In the genomic region with DNA sequence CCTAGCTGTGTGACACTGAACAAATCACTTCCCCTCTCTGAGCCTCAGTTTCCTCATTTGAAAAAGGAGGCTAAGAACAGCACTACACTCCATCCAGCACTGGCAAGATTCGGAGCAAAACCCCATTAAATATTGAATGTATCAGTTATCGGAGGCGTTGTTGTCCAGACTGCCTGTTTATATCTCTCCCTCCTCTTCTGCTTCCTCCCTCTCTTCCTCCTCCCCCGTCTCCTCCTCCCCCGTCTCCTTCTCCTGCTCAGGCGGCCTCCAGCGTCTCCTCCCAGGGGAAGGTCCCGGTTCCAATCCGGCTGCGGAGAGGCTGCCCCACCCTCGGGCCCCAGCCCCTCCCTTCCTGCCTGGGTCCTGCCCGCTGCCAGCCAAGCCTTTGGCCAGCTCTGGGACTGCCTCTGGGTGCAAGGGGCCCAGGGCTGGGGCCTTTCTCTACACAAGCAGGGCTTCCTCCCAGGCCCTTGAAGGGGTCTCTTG, we compare ENCODE assay signal across 1 cellular context.
TF ChIP-seq lines count a peak whose summit lies in the region.

No MANE protein-coding gene starts in this region.

TF ChIP-seq in GM23338, 12 proteins besides CTCF, POLR2A, EP300 and RAD21 (continued from another document):
- TF ChIP-seq, protein P1, sequence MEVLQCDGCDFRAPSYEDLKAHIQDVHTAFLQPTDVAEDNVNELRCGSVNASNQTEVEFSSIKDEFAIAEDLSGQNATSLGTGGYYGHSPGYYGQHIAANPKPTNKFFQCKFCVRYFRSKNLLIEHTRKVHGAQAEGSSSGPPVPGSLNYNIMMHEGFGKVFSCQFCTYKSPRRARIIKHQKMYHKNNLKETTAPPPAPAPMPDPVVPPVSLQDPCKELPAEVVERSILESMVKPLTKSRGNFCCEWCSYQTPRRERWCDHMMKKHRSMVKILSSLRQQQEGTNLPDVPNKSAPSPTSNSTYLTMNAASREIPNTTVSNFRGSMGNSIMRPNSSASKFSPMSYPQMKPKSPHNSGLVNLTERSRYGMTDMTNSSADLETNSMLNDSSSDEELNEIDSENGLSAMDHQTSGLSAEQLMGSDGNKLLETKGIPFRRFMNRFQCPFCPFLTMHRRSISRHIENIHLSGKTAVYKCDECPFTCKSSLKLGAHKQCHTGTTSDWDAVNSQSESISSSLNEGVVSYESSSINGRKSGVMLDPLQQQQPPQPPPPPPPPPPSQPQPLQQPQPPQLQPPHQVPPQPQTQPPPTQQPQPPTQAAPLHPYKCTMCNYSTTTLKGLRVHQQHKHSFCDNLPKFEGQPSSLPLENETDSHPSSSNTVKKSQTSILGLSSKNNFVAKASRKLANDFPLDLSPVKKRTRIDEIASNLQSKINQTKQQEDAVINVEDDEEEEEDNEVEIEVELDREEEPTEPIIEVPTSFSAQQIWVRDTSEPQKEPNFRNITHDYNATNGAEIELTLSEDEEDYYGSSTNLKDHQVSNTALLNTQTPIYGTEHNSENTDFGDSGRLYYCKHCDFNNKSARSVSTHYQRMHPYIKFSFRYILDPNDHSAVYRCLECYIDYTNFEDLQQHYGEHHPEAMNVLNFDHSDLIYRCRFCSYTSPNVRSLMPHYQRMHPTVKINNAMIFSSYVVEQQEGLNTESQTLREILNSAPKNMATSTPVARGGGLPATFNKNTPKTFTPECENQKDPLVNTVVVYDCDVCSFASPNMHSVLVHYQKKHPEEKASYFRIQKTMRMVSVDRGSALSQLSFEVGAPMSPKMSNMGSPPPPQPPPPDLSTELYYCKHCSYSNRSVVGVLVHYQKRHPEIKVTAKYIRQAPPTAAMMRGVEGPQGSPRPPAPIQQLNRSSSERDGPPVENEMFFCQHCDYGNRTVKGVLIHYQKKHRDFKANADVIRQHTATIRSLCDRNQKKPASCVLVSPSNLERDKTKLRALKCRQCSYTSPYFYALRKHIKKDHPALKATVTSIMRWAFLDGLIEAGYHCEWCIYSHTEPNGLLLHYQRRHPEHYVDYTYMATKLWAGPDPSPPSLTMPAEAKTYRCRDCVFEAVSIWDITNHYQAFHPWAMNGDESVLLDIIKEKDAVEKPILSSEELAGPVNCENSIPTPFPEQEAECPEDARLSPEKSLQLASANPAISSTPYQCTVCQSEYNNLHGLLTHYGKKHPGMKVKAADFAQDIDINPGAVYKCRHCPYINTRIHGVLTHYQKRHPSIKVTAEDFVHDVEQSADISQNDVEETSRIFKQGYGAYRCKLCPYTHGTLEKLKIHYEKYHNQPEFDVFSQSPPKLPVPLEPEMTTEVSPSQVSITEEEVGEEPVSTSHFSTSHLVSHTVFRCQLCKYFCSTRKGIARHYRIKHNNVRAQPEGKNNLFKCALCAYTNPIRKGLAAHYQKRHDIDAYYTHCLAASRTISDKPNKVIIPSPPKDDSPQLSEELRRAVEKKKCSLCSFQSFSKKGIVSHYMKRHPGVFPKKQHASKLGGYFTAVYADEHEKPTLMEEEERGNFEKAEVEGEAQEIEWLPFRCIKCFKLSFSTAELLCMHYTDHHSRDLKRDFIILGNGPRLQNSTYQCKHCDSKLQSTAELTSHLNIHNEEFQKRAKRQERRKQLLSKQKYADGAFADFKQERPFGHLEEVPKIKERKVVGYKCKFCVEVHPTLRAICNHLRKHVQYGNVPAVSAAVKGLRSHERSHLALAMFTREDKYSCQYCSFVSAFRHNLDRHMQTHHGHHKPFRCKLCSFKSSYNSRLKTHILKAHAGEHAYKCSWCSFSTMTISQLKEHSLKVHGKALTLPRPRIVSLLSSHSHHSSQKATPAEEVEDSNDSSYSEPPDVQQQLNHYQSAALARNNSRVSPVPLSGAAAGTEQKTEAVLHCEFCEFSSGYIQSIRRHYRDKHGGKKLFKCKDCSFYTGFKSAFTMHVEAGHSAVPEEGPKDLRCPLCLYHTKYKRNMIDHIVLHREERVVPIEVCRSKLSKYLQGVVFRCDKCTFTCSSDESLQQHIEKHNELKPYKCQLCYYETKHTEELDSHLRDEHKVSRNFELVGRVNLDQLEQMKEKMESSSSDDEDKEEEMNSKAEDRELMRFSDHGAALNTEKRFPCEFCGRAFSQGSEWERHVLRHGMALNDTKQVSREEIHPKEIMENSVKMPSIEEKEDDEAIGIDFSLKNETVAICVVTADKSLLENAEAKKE (CRISPR knock-in tag; IDR thresholded peaks at IDR 0.05): no peak
- TF ChIP-seq POLR2AphosphoS5 (IDR thresholded peaks at IDR 0.05; ENCODE audit: low read depth): no peak
- TF ChIP-seq, protein P2, sequence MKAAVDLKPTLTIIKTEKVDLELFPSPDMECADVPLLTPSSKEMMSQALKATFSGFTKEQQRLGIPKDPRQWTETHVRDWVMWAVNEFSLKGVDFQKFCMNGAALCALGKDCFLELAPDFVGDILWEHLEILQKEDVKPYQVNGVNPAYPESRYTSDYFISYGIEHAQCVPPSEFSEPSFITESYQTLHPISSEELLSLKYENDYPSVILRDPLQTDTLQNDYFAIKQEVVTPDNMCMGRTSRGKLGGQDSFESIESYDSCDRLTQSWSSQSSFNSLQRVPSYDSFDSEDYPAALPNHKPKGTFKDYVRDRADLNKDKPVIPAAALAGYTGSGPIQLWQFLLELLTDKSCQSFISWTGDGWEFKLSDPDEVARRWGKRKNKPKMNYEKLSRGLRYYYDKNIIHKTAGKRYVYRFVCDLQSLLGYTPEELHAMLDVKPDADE (IDR thresholded peaks at IDR 0.05): no peak
- TF ChIP-seq ZNF331 (CRISPR knock-in tag; IDR thresholded peaks at IDR 0.05; ENCODE audit: low read depth): no peak
- no peak for TF ChIP-seq EZH2phosphoT487 (IDR thresholded peaks at IDR 0.05; ENCODE audit: unreplicated experiment)
- no peak for TF ChIP-seq CREB1 (CRISPR knock-in tag; IDR thresholded peaks at IDR 0.05; ENCODE audit: low read depth)
